In genomic region chr5:34007116-34007674, GRCh38 we compare ENCODE assay signal across 1 cellular context.
A peak's percentile ranks its signal among the peaks of the same experiment; 100 is the strongest.
TF ChIP-seq lines count a peak whose summit lies in the region.

No MANE protein-coding gene starts in this region.

TF ChIP-seq in K562, 482 proteins besides CTCF, POLR2A, EP300 and RAD21:
- no peak for TF ChIP-seq ZNF57 (CRISPR knock-in tag; IDR thresholded peaks at IDR 0.05)
- no peak for TF ChIP-seq CEBPB (tag; IDR thresholded peaks at IDR 0.05)
- 0 out of 2 replicates have a peak, but pooled peaks have one; percentile 25 for TF ChIP-seq ATF6 (CRISPR knock-in tag; IDR thresholded peaks at IDR 0.05)
- no peak for TF ChIP-seq ZBTB9 (CRISPR knock-in tag; IDR thresholded peaks at IDR 0.05)
- no peak for TF ChIP-seq BACH1 (tag; IDR thresholded peaks at IDR 0.05)
- no peak for TF ChIP-seq AFF1 (IDR thresholded peaks at IDR 0.05; ENCODE audit: low read depth in 1 of 2, partially characterized antibody in 2 of 2)
- no peak for TF ChIP-seq MAFK (IDR thresholded peaks at IDR 0.05; ENCODE audit: low read length)
- 0 out of 2 replicates have a peak, but pooled peaks have one; percentile 61 for TF ChIP-seq ZNF12 (CRISPR knock-in tag; IDR thresholded peaks at IDR 0.05)
- TF ChIP-seq SAFB (IDR thresholded peaks at IDR 0.05; ENCODE audit: borderline replicate concordance, low read depth, low read length) = no peak
- TF ChIP-seq SIRT6 (IDR thresholded peaks at IDR 0.05; ENCODE audit: low read depth, low read length) = no peak
- TF ChIP-seq ZNF197 (CRISPR knock-in tag; IDR thresholded peaks at IDR 0.05; ENCODE audit: low read depth) = no peak
- TF ChIP-seq ZNF324 (CRISPR knock-in tag; IDR thresholded peaks at IDR 0.05) = no peak
- TF ChIP-seq MTF1 (CRISPR knock-in tag; IDR thresholded peaks at IDR 0.05; ENCODE audit: borderline replicate concordance) = no peak
- TF ChIP-seq HNRNPH1 (optimal IDR thresholded peaks at IDR 0.05; ENCODE audit: low read depth, low read length) = no peak
- no peak for TF ChIP-seq GABPB2 (CRISPR knock-in tag; conservative IDR thresholded peaks at IDR 0.05)
- no peak for TF ChIP-seq ZNF316 (IDR thresholded peaks at IDR 0.05)
- TF ChIP-seq SNRNP70 (optimal IDR thresholded peaks at IDR 0.05; ENCODE audit: low read depth, low read length) = no peak
- peak; percentile 69 for TF ChIP-seq ZBTB40 (IDR thresholded peaks at IDR 0.05)
- TF ChIP-seq ZBTB40 (CRISPR knock-in tag; IDR thresholded peaks at IDR 0.05) = no peak
- no peak for TF ChIP-seq E2F3 (CRISPR knock-in tag; IDR thresholded peaks at IDR 0.05)
- no peak for TF ChIP-seq ATF4 (CRISPR knock-in tag; IDR thresholded peaks at IDR 0.05)
- no peak for TF ChIP-seq BMI1 (IDR thresholded peaks at IDR 0.05; ENCODE audit: low read length)
- no peak for TF ChIP-seq ZBTB49 (CRISPR knock-in tag; IDR thresholded peaks at IDR 0.05; ENCODE audit: borderline replicate concordance)
- TF ChIP-seq RBBP5 (IDR thresholded peaks at IDR 0.05; ENCODE audit: borderline replicate concordance, insufficient read depth, low read length, poor library complexity, severe bottlenecking) = no peak
